Comparison of ENCODE assay signal across 10 cellular contexts in genomic region chr2:239311132-239312040, GRCh38.
DNase-seq lines count a peak whose midpoint lies in the region; ATAC-seq and TF ChIP-seq lines count a peak whose summit lies in the region.
"Had no signal": no experiment of that assay in that cellular context is flagged by ENCODE, and none has a peak within 500 bp of the region (broad histone marks: within the 10 kb centered on the region; RNA-seq: fewer than 3 reads in every experiment).

No MANE protein-coding gene starts in this region.

- H3K4me2 ChIP-seq in neuronal stem cell (ENCODE audit: insufficient read depth, low read length, poor library complexity, severe bottlenecking) = no peak overlapping the region

- H3K18ac ChIP-seq in neuronal stem cell (ENCODE audit: low read length) = peak overlapping the region; percentile 35

- H3K14ac ChIP-seq in neuronal stem cell (ENCODE audit: low read length) = no peak overlapping the region

- no peak overlapping the region for H2AK5ac ChIP-seq in neuronal stem cell (ENCODE audit: low read depth, low read length)

- peaks cover 10% of the 10 kb centered on the region for H3K79me1 ChIP-seq in neuronal stem cell (ENCODE audit: low read depth, low read length)

- peak overlapping the region; percentile 47 for H3K9ac ChIP-seq in neuronal stem cell (ENCODE audit: low read depth, low read length, poor library complexity)

- DNase-seq in AG10803 (ENCODE audit: low read depth) (peak; percentile 87), NCI-H2029 treated with DMSO at 0.1 percent for 48 hours (lab: John Stamatoyannopoulos, UW) (peak; percentile 92), fibroblast of pulmonary artery (ENCODE audit: low read depth) (peak; percentile 28), neuronal stem cell (ENCODE audit: low spot score) (no peak), dermis blood vessel endothelial cell (no peak)
- no peak for DNase-seq in activated CD4-positive, alpha-beta T cell treated with anti-CD3 and anti-CD28 coated beads, Interleukin-2, amount 50 U/mL, for 48 hours
- DNase-seq: CD4-positive, CD25-positive, alpha-beta regulatory T cell; small intestine had no signal

- no peak overlapping the region for H3K27ac ChIP-seq in neuronal stem cell (replicated peaks; ENCODE audit: low read length)

- no peak overlapping the region for H2BK5ac ChIP-seq in neuronal stem cell (ENCODE audit: low read length)

- WGBS in neuronal stem cell (ENCODE audit: extremely low coverage in 2 of 2, insufficient read length in 2 of 2, insufficient replicate concordance in 1 of 2), 2 donors = no CpG with 5 or more reads among the region's 28 CpGs

- peaks cover 0 to 8% of the 10 kb centered on the region in 2 donors for H3K36me3 ChIP-seq in neuronal stem cell (replicated peaks in 1 of 2; ENCODE audit: control insufficient read depth in 2 of 2, insufficient read depth in 2 of 2, low read length in 2 of 2)

- no peak overlapping the region for H3K4ac ChIP-seq in neuronal stem cell (ENCODE audit: low read length)

- no peak overlapping the region for H2AFZ ChIP-seq in neuronal stem cell (ENCODE audit: low read length)

- peaks cover 3 to 4% of the 10 kb centered on the region in 2 donors for H3K4me1 ChIP-seq in neuronal stem cell (ENCODE audit: control insufficient read depth in 2 of 2, insufficient read depth in 1 of 2, low read depth in 1 of 2, low read length in 2 of 2)

- H2BK15ac ChIP-seq in neuronal stem cell (ENCODE audit: low read length) = no peak overlapping the region

- no peak for ATAC-seq in HG02852 (IDR thresholded peaks at IDR 0.05; ENCODE audit: unreplicated experiment)
- no peak for ATAC-seq in HG03442 (IDR thresholded peaks at IDR 0.05; ENCODE audit: unreplicated experiment)

- H3K23ac ChIP-seq in neuronal stem cell (ENCODE audit: low read depth, low read length, poor library complexity) = no peak overlapping the region

- peak overlapping the region; percentile 33 for H3K4me3 ChIP-seq in AG10803 (ENCODE audit: low read length)
- no peak overlapping the region for H3K4me3 ChIP-seq in fibroblast of pulmonary artery (replicated peaks; ENCODE audit: low read depth, low read length)
- no peak overlapping the region for H3K4me3 ChIP-seq in neuronal stem cell (ENCODE audit: low read length in 2 of 2)

- H4K8ac ChIP-seq in neuronal stem cell (ENCODE audit: low read depth, low read length) = no peak overlapping the region

- peaks cover 4 to 21% of the 10 kb centered on the region in 2 donors for H3K9me3 ChIP-seq in neuronal stem cell (replicated peaks in 1 of 2; ENCODE audit: control insufficient read depth in 2 of 2, insufficient read depth in 1 of 2, low read depth in 1 of 2, low read length in 2 of 2)

- H4K91ac ChIP-seq in neuronal stem cell (ENCODE audit: low read depth, low read length, poor library complexity) = no peak overlapping the region

- no peak overlapping the region for H2BK12ac ChIP-seq in neuronal stem cell (ENCODE audit: low read length)

- no peak overlapping the region for H2BK120ac ChIP-seq in neuronal stem cell (ENCODE audit: low read depth, low read length)

- no peak for TF ChIP-seq CTCF in AG10803 (conservative IDR thresholded peaks at IDR 0.05; ENCODE audit: low read length)
- TF ChIP-seq CTCF in fibroblast of pulmonary artery (IDR thresholded peaks at IDR 0.05; ENCODE audit: low read length, missing control alignments) = no peak

- H3K27me3 ChIP-seq in neuronal stem cell (ENCODE audit: control insufficient read depth in 3 of 3, insufficient read depth in 3 of 3, low read depth in 1 of 3, low read length in 3 of 3) = no peaks in the 10 kb centered on the region

Comparison
In these comparisons a context has a peak if more than half of its experiments do, and no peak if none do; other contexts are left out.
1. DNase-seq: peak in AG10803 (single experiment), NCI-H2029 treated with DMSO at 0.1 percent for 48 hours (single experiment) and fibroblast of pulmonary artery (single experiment); none in neuronal stem cell (single experiment), activated CD4-positive, alpha-beta T cell treated with anti-CD3 and anti-CD28 coated beads, Interleukin-2, amount 50 U/mL, for 48 hours (0 of 2) and dermis blood vessel endothelial cell (single experiment).